In the genomic region with DNA sequence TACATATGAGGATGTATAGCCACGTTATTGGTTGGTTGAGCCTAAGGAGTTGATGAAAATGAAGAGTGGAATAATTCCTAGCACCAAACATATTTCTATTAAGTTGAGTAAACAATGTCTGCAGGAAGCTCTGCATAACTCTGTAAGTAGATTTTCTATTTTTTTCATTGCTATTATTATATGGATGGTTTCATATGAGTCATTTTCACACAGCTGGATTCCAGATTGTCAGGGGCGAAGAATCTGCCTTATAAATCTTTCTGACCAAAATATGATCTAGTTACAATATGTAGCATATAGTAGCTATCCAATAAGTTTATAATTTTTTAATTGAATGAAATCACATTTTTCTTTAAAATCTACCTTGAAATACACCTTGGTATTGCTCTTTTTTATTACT, we compare ENCODE assay signal across 21 cellular contexts.
"Had no signal": no experiment of that assay in that cellular context is flagged by ENCODE, and none has a peak within 500 bp of the region (broad histone marks: within the 10 kb centered on the region; RNA-seq: fewer than 3 reads in every experiment).

No MANE protein-coding gene starts in this region.

- H3K4me3 Mint-ChIP-seq: activated B cell treated with CpG ODN at 0.5 μM for 24 hours; activated CD4-positive, alpha-beta memory T cell treated with anti-CD3 and anti-CD28 coated beads for 36 hours; activated naive CD8-positive, alpha-beta T cell; memory B cell; naive B cell; neural crest cell; stimulated activated naive CD8-positive, alpha-beta T cell treated with anti-CD3 and anti-CD28 coated beads, Interleukin-15, Interleukin-2, amounts not matched to agents 100 ng/mL and 50 ng/mL, for 24 hours; T-cell had no signal

- H3K27me3 ChIP-seq: breast epithelium, esophagus squamous epithelium, gastrocnemius medialis, heart left ventricle, tibial nerve had no signal

- H3K4me3 ChIP-seq: breast epithelium, esophagus squamous epithelium, gastrocnemius medialis, heart left ventricle, mucosa of descending colon, tibial nerve had no signal

- H3K4me1 ChIP-seq: breast epithelium, esophagus squamous epithelium, gastrocnemius medialis, tibial nerve had no signal

- H3K27ac ChIP-seq: breast epithelium, esophagus squamous epithelium, gastrocnemius medialis, heart left ventricle, tibial nerve had no signal

- H3K27me3 Mint-ChIP-seq: activated B cell treated with CpG ODN at 0.5 μM for 24 hours; activated naive CD8-positive, alpha-beta T cell; memory B cell; progenitor cell of endocrine pancreas; stimulated activated naive CD8-positive, alpha-beta T cell treated with anti-CD3 and anti-CD28 coated beads, Interleukin-15, Interleukin-2, amounts not matched to agents 100 ng/mL and 50 ng/mL, for 24 hours; T-cell had no signal

- H3K4me1 Mint-ChIP-seq: activated B cell treated with CpG ODN at 0.5 μM for 24 hours, memory B cell, naive B cell, neural crest cell, T-cell had no signal

- H3K9me3 ChIP-seq: esophagus squamous epithelium, gastrocnemius medialis had no signal

- H3K36me3 Mint-ChIP-seq: activated CD4-positive, alpha-beta memory T cell treated with anti-CD3 and anti-CD28 coated beads for 36 hours; activated naive CD8-positive, alpha-beta T cell; memory B cell; T-cell had no signal

- H3K27ac Mint-ChIP-seq: activated B cell treated with CpG ODN at 0.5 μM for 24 hours; activated CD4-positive, alpha-beta memory T cell treated with anti-CD3 and anti-CD28 coated beads for 36 hours; activated naive CD8-positive, alpha-beta T cell; memory B cell; naive B cell; progenitor cell of endocrine pancreas; stimulated activated naive CD8-positive, alpha-beta T cell treated with anti-CD3 and anti-CD28 coated beads, Interleukin-15, Interleukin-2, amounts not matched to agents 100 ng/mL and 50 ng/mL, for 24 hours; T-cell had no signal

- DNase-seq: activated B cell treated with CpG ODN at 0.5 μM for 24 hours; activated CD4-positive, alpha-beta memory T cell treated with anti-CD3 and anti-CD28 coated beads for 36 hours; activated CD4-positive, alpha-beta T cell treated with anti-CD3 and anti-CD28 coated beads for 4 hours; amygdala; cerebellar nuclear complex; dermis blood vessel endothelial cell; effector memory CD4-positive, alpha-beta T cell; esophagus squamous epithelium; gastrocnemius medialis; heart left ventricle; left ventricle myocardium superior; mucosa of descending colon; naive B cell; T-cell had no signal

- H3K36me3 ChIP-seq: breast epithelium, esophagus squamous epithelium, gastrocnemius medialis, heart left ventricle, tibial nerve had no signal
